28 cellular contexts compared by ENCODE assay signal in genomic region chr2:184956856-184957255, GRCh38.
"Had no signal": no experiment of that assay in that cellular context is flagged by ENCODE, and none has a peak within 500 bp of the region (broad histone marks: within the 10 kb centered on the region; RNA-seq: fewer than 3 reads in every experiment).

No MANE protein-coding gene starts in this region.

- H3K9me3 Mint-ChIP-seq: dendritic cell treated with granulocyte-macrophage colony-stimulating factor and Interleukin-4, amounts not matched to agents 40 ng/mL and 50 ng/mL, for 4 days; endodermal cell had no signal

- H3K27ac ChIP-seq: colonic mucosa, coronary artery, dorsolateral prefrontal cortex, epithelial cell of prostate, esophagus muscularis mucosa, esophagus squamous epithelium, foreskin keratinocyte, gastrocnemius medialis, gastroesophageal sphincter, heart left ventricle, heart right ventricle, hepatocyte had no signal

- H3K79me2 ChIP-seq: hepatocyte had no signal

- H3K4me2 ChIP-seq: hepatocyte had no signal

- H3K27me3 ChIP-seq: colonic mucosa, dorsolateral prefrontal cortex, esophagus muscularis mucosa, esophagus squamous epithelium, foreskin keratinocyte, gastrocnemius medialis, gastroesophageal sphincter, heart left ventricle, heart right ventricle, hepatocyte had no signal

- H3K4me1 Mint-ChIP-seq: endodermal cell had no signal

- H3K4me3 Mint-ChIP-seq: dendritic cell treated with granulocyte-macrophage colony-stimulating factor and Interleukin-4, amounts not matched to agents 40 ng/mL and 50 ng/mL, for 4 days; effector memory CD8-positive, alpha-beta T cell; endodermal cell had no signal

- H3K36me3 ChIP-seq: colonic mucosa, esophagus muscularis mucosa, esophagus squamous epithelium, gastrocnemius medialis, gastroesophageal sphincter, heart left ventricle, heart right ventricle had no signal

- H3K4me3 ChIP-seq: colonic mucosa, coronary artery, dorsolateral prefrontal cortex, esophagus muscularis mucosa, esophagus squamous epithelium, gastrocnemius medialis, gastroesophageal sphincter, heart left ventricle, heart right ventricle, hepatocyte had no signal

- H2AFZ ChIP-seq: hepatocyte had no signal

- ATAC-seq: effector memory CD8-positive, alpha-beta T cell; esophagus mucosa; foreskin keratinocyte; gastrocnemius medialis; gastroesophageal sphincter; heart left ventricle; heart right ventricle had no signal

- H3K9me3 ChIP-seq: colonic mucosa, esophagus muscularis mucosa, esophagus squamous epithelium, gastrocnemius medialis, gastroesophageal sphincter had no signal

- DNase-seq: colonic mucosa; cortex of kidney; dermis blood vessel endothelial cell; dorsolateral prefrontal cortex; effector CD4-positive, alpha-beta T cell; effector CD8-positive, alpha-beta T cell; effector memory CD4-positive, alpha-beta T cell; effector memory CD8-positive, alpha-beta T cell; endodermal cell; erythroblast; esophagus squamous epithelium; foreskin fibroblast; foreskin keratinocyte; foreskin melanocyte; gastrocnemius medialis; glutamatergic neuron; head of caudate nucleus; heart left ventricle; heart right ventricle had no signal

- FAIRE-seq: endometrium, endothelial cell of umbilical vein had no signal

- H3K4me1 ChIP-seq: colonic mucosa, esophagus muscularis mucosa, esophagus squamous epithelium, foreskin keratinocyte, gastrocnemius medialis, gastroesophageal sphincter, heart left ventricle, heart right ventricle had no signal

- H3K27me3 Mint-ChIP-seq: dendritic cell treated with granulocyte-macrophage colony-stimulating factor and Interleukin-4, amounts not matched to agents 40 ng/mL and 50 ng/mL, for 4 days; effector memory CD8-positive, alpha-beta T cell had no signal
